In genomic region chr6:37104935-37105781, GRCh38 we compare ENCODE assay signal across 10 cellular contexts.
DNase-seq lines count a peak whose midpoint lies in the region; ATAC-seq and TF ChIP-seq lines count a peak whose summit lies in the region.
"Had no signal": no experiment of that assay in that cellular context is flagged by ENCODE, and none has a peak within 500 bp of the region (broad histone marks: within the 10 kb centered on the region; RNA-seq: fewer than 3 reads in every experiment).

No MANE protein-coding gene starts in this region.

- no peaks in the 10 kb centered on the region for H3K9me3 ChIP-seq in body of pancreas
- no peaks in the 10 kb centered on the region for H3K9me3 ChIP-seq in neutrophil

- H3K27me3 ChIP-seq in KMS-11 (ENCODE audit: insufficient read depth, low read depth) (no peaks in the 10 kb centered on the region), body of pancreas (no peaks in the 10 kb centered on the region), neutrophil (no peaks in the 10 kb centered on the region)

- intact Hi-C loops in body of pancreas (cut with DNase I): loop anchor here (10.0 kb wide), 1 partner anchor 50 kb away; no protein-coding TSS in a partner anchor

- H3K4me3 ChIP-seq in KMS-11 (IDR thresholded peaks at IDR 0.05; ENCODE audit: insufficient read depth, low read depth, low read length) (no peak overlapping the region), body of pancreas (no peak overlapping the region), neutrophil (ENCODE audit: low read depth in 1 of 2, low read length in 1 of 2) (no peak overlapping the region)

- no peak for TF ChIP-seq POLR2A in body of pancreas (IDR thresholded peaks at IDR 0.05)

- H3K36me3 ChIP-seq in KMS-11 (ENCODE audit: insufficient read depth): no peaks in the 10 kb centered on the region
- no peaks in the 10 kb centered on the region for H3K36me3 ChIP-seq in body of pancreas (replicated peaks in 1 of 2; ENCODE audit: insufficient read depth in 1 of 2, low read depth in 2 of 2)
- H3K36me3 ChIP-seq in neutrophil: no peaks in the 10 kb centered on the region

- H3K4me1 ChIP-seq in KMS-11 (ENCODE audit: low read depth, poor library complexity, severe bottlenecking) (peaks cover 63% of the 10 kb centered on the region), body of pancreas (peaks cover 42% of the 10 kb centered on the region), neutrophil (ENCODE audit: control insufficient read depth in 1 of 2, insufficient read depth in 1 of 2, low read depth in 1 of 2, low read length in 1 of 2) (peaks cover 32 to 44% of the 10 kb centered on the region in 2 experiments)

- peak overlapping the region; percentile 15 for H2AFZ ChIP-seq in KMS-11 (ENCODE audit: low read depth)

- no peaks in the 10 kb centered on the region for H3K79me2 ChIP-seq in KMS-11 (ENCODE audit: insufficient read depth, low read depth)

- WGBS in body of pancreas, 2 donors: 71 to 85% methylated on average over 5 to 6 of the region's 6 CpGs

- DNase-seq in DMS53 treated with DMSO at 0.1 percent for 48 hours (lab: John Stamatoyannopoulos, UW; ENCODE audit: unreplicated experiment) (peak; percentile 37), body of pancreas (no peak), epidermal melanocyte (ENCODE audit: insufficient read length, low spot score) (no peak), OCI-M1 (lab: John Stamatoyannopoulos, UW) (no peak)
- DNase-seq in NK-92 treated with Interleukin-12 subunit alpha and Interleukin-12 subunit beta, amount 100 ng/mL, for 24 hours (lab: John Stamatoyannopoulos, UW): no peak
- DNase-seq: amniotic stem cell, midbrain had no signal

- peak overlapping the region; percentile 98 for H3K4me2 ChIP-seq in KMS-11

- TF ChIP-seq CTCF in KMS-11 (conservative IDR thresholded peaks at IDR 0.05; ENCODE audit: low read depth, low read length) (no peak), body of pancreas (IDR thresholded peaks at IDR 0.05) (no peak), neutrophil (IDR thresholded peaks at IDR 0.05) (no peak)

- peak overlapping the region; percentile 28; the same call in 1 of the 2 replicates for H3K9ac ChIP-seq in KMS-11

- H3K27ac ChIP-seq in KMS-11 (peak overlapping the region; percentile 97), body of pancreas (peak overlapping the region in 3 of 4 donors; percentile 86 to 98 (median 95)), neutrophil (peak overlapping the region; percentile 94)

- no peak for ATAC-seq in body of pancreas
- ATAC-seq in GM18520 (IDR thresholded peaks at IDR 0.05; ENCODE audit: unreplicated experiment): no peak

- no peaks in the 10 kb centered on the region for H4K20me1 ChIP-seq in KMS-11 (ENCODE audit: insufficient read depth)
